8 cellular contexts compared by ENCODE assay signal in genomic region chr10:110356628-110357245, GRCh38. TPM values are rescaled to one million over a fixed set of nuclear protein-coding genes. Genes with fewer than 3 reads are reported as not detected.
A peak's percentile ranks its signal among the peaks of the same experiment; 100 is the strongest.
DNase-seq lines count a peak whose midpoint lies in the region; ATAC-seq and TF ChIP-seq lines count a peak whose summit lies in the region.

No MANE protein-coding gene starts in this region.

- DNase-seq in T-helper 1 cell (peak; percentile 30 to 96 (median 50)), breast epithelium (ENCODE audit: low spot score in 2 of 2) (peak in 1 of 2 donors; percentile 68), testis (no peak), NCI-H2196 treated with DMSO at 0.1 percent for 48 hours (lab: John Stamatoyannopoulos, UW; ENCODE audit: unreplicated experiment) (no peak), tibial artery (no peak)

- H3K79me2 ChIP-seq in parathyroid adenoma = no peaks in the 10 kb centered on the region

- H3K27ac ChIP-seq in breast epithelium (peak overlapping the region; percentile 6 to 73), parathyroid adenoma (peak overlapping the region; percentile 25), testis (no peak overlapping the region), tibial artery (no peak overlapping the region)

- H3K4me1 ChIP-seq in breast epithelium (no peaks in the 10 kb centered on the region), parathyroid adenoma (peaks cover 18% of the 10 kb centered on the region), testis (no peaks in the 10 kb centered on the region), tibial artery (peaks cover 0 to 17% (median 0%) of the 10 kb centered on the region in 4 donors)

- 78 to 82% methylated on average over 19 of the region's 19 CpGs for WGBS in testis, 2 donors

- TF ChIP-seq POLR2A in breast epithelium (IDR thresholded peaks at IDR 0.05) = no peak
- TF ChIP-seq POLR2A in testis (IDR thresholded peaks at IDR 0.05) = no peak

- intact Hi-C loops in breast epithelium (cut with DNase I; ENCODE audit: low total_unique reads) = no loop called here
- intact Hi-C loops in testis (cut with DNase I; ENCODE audit: low total_unique reads) = no loop called here
- intact Hi-C loops in tibial artery (cut with DNase I; ENCODE audit: low total_unique reads) = loop anchor here (10.0 kb wide), 1 partner anchor 108 kb away; no protein-coding TSS in a partner anchor

- ATAC-seq in GM18907 (IDR thresholded peaks at IDR 0.05; ENCODE audit: unreplicated experiment) (peak; percentile 80), HG02970 (IDR thresholded peaks at IDR 0.05; ENCODE audit: low FRiP score, unreplicated experiment) (peak; percentile 71)

- peak overlapping the region; percentile 45 for H2AFZ ChIP-seq in parathyroid adenoma

- H3K27me3 ChIP-seq in breast epithelium (no peaks in the 10 kb centered on the region), parathyroid adenoma (ENCODE audit: control insufficient read depth, insufficient read depth, low read length) (no peaks in the 10 kb centered on the region), testis (no peaks in the 10 kb centered on the region), tibial artery (peaks cover 0 to 26% of the 10 kb centered on the region in 2 donors)

- peak overlapping the region in 2 of 3 donors; percentile 4 to 30 for H3K4me3 ChIP-seq in breast epithelium
- H3K4me3 ChIP-seq in parathyroid adenoma (ENCODE audit: low read depth, low read length) = no peak overlapping the region
- H3K4me3 ChIP-seq in testis = no peak overlapping the region
- H3K4me3 ChIP-seq in tibial artery = no peak overlapping the region

- no peak overlapping the region for H3K4me2 ChIP-seq in parathyroid adenoma (ENCODE audit: low read length)

- H3K36me3 ChIP-seq in breast epithelium (no peaks in the 10 kb centered on the region), parathyroid adenoma (ENCODE audit: control insufficient read depth, insufficient read depth, low read length) (no peaks in the 10 kb centered on the region), testis (ENCODE audit: low read depth, missing control alignments) (no peaks in the 10 kb centered on the region), tibial artery (no peaks in the 10 kb centered on the region)

- H3K9me3 ChIP-seq in breast epithelium = no peaks in the 10 kb centered on the region
- no peaks in the 10 kb centered on the region for H3K9me3 ChIP-seq in parathyroid adenoma (ENCODE audit: control insufficient read depth, low read length)
- no peaks in the 10 kb centered on the region for H3K9me3 ChIP-seq in testis
- no peaks in the 10 kb centered on the region for H3K9me3 ChIP-seq in tibial artery

- no peak overlapping the region for H3K9ac ChIP-seq in parathyroid adenoma

- no peak for TF ChIP-seq CTCF in breast epithelium (IDR thresholded peaks at IDR 0.05)
- TF ChIP-seq CTCF in parathyroid adenoma (IDR thresholded peaks at IDR 0.05) = no peak
- TF ChIP-seq CTCF in testis (IDR thresholded peaks at IDR 0.05) = no peak
- no peak for TF ChIP-seq CTCF in tibial artery (IDR thresholded peaks at IDR 0.05)

RNA-seq across cellular contexts. Expression of gene SMNDC1, which starts 52.0 kb away (rescaled TPM):
- total RNA-seq in breast epithelium (10 to 100 TPM; 11.5 to 16.0 (median 13.4) TPM), testis (10 to 100 TPM; 16.4 to 20.9 TPM)
- polyA plus RNA-seq in testis (ENCODE audit: insufficient read depth, low read depth, low replicate concordance) = 33.2 TPM

Comparison
In these comparisons a context has a peak if more than half of its experiments do, and no peak if none do; other contexts are left out.
1. DNase-seq: peak in T-helper 1 cell (5 of 5); none in testis (single experiment), NCI-H2196 treated with DMSO at 0.1 percent for 48 hours (single experiment) and tibial artery (0 of 2).
2. H3K27ac ChIP-seq: peak in breast epithelium (2 of 2) and parathyroid adenoma (single experiment); none in testis (0 of 2) and tibial artery (0 of 2).
3. H3K4me3 ChIP-seq: peak in breast epithelium (2 of 3); none in parathyroid adenoma (single experiment), testis (0 of 2) and tibial artery (0 of 2).